In genomic region chr6:4559281-4559875, GRCh38 we compare ENCODE assay signal across 18 cellular contexts.
A peak's percentile ranks its signal among the peaks of the same experiment; 100 is the strongest.
DNase-seq lines count a peak whose midpoint lies in the region; ATAC-seq, FAIRE-seq and TF ChIP-seq lines count a peak whose summit lies in the region.
"Had no signal": no experiment of that assay in that cellular context is flagged by ENCODE, and none has a peak within 500 bp of the region (broad histone marks: within the 10 kb centered on the region; RNA-seq: fewer than 3 reads in every experiment).

No MANE protein-coding gene starts in this region.

- no peak overlapping the region for H2AFZ ChIP-seq in mesenchymal stem cell (ENCODE audit: low read depth, low read length)

- H2BK15ac ChIP-seq in mesenchymal stem cell (ENCODE audit: low read depth, poor library complexity, severe bottlenecking): no peak overlapping the region

- no peaks in the 10 kb centered on the region for H3K36me3 Mint-ChIP-seq in stimulated activated effector memory CD8-positive, alpha-beta T cell treated with anti-CD3 and anti-CD28 coated beads, Interleukin-12 subunit alpha, Interleukin-12 subunit beta, amount 100 ng/mL, for 72 hours
- H3K36me3 Mint-ChIP-seq: CD14-positive monocyte; CD4-positive, alpha-beta memory T cell had no signal

- H3K36me3 ChIP-seq in HEK293 (ENCODE audit: control insufficient read depth in 2 of 2, insufficient read depth in 1 of 2, low read length in 2 of 2) (no peaks in the 10 kb centered on the region), bronchial epithelial cell (ENCODE audit: control insufficient read depth, insufficient read depth, low read length) (no peaks in the 10 kb centered on the region), mesenchymal stem cell (ENCODE audit: control insufficient read depth in 1 of 2, insufficient read depth in 2 of 2, low read depth in 1 of 2, low read length in 2 of 2) (no peaks in the 10 kb centered on the region), MG63 (no peaks in the 10 kb centered on the region)
- H3K36me3 ChIP-seq: BLaER1, HAP-1 had no signal

- no peak overlapping the region for H3K23ac ChIP-seq in mesenchymal stem cell (ENCODE audit: low read length in 2 of 2)

- H3K4me3 Mint-ChIP-seq in stimulated activated effector memory CD8-positive, alpha-beta T cell treated with anti-CD3 and anti-CD28 coated beads, Interleukin-12 subunit alpha, Interleukin-12 subunit beta, amount 100 ng/mL, for 72 hours: no peak overlapping the region
- H3K4me3 Mint-ChIP-seq: CD4-positive, alpha-beta memory T cell had no signal

- peak; percentile 11 for ATAC-seq in stimulated activated effector memory CD8-positive, alpha-beta T cell treated with anti-CD3 and anti-CD28 coated beads, Interleukin-12 subunit alpha, Interleukin-12 subunit beta, amount 100 ng/mL, for 72 hours
- ATAC-seq: HepG2 had no signal

- H3K79me1 ChIP-seq in mesenchymal stem cell (replicated peaks; ENCODE audit: low read length, poor library complexity, severe bottlenecking): no peaks in the 10 kb centered on the region

- no peaks in the 10 kb centered on the region for H3K9me3 Mint-ChIP-seq in stimulated activated effector memory CD8-positive, alpha-beta T cell treated with anti-CD3 and anti-CD28 coated beads, Interleukin-12 subunit alpha, Interleukin-12 subunit beta, amount 100 ng/mL, for 72 hours

- H3K4me1 ChIP-seq in HEK293 (ENCODE audit: control insufficient read depth, insufficient read depth, low read length): no peaks in the 10 kb centered on the region
- no peaks in the 10 kb centered on the region for H3K4me1 ChIP-seq in mesenchymal stem cell (ENCODE audit: control insufficient read depth, insufficient read depth, low read depth, low read length)
- H3K4me1 ChIP-seq: BLaER1, HAP-1 had no signal

- peak; percentile 75 for FAIRE-seq in bronchial epithelial cell (lab: Jason Lieb, UNC)
- FAIRE-seq: GM12891, GM19239, HepG2 had no signal

- peak overlapping the region; percentile 46 for H4K91ac ChIP-seq in mesenchymal stem cell (ENCODE audit: low read length)

- H3K4me3 ChIP-seq in HEK293 (ENCODE audit: low read depth, low read length) (no peak overlapping the region), bronchial epithelial cell (ENCODE audit: low read depth, low read length) (no peak overlapping the region), mesenchymal stem cell (ENCODE audit: insufficient read depth in 1 of 2, low read depth in 1 of 2, low read length in 2 of 2) (no peak overlapping the region), MG63 (no peak overlapping the region)
- H3K4me3 ChIP-seq: BLaER1, HAP-1 had no signal

- no peak overlapping the region for H2BK12ac ChIP-seq in mesenchymal stem cell (ENCODE audit: low read length in 2 of 2)

- H2BK120ac ChIP-seq in mesenchymal stem cell (ENCODE audit: low read depth, low read length): no peak overlapping the region

- DNase-seq in bronchial epithelial cell (ENCODE audit: low read depth): no peak
- no peak for DNase-seq in mesenchymal stem cell
- DNase-seq in stimulated activated effector memory CD8-positive, alpha-beta T cell treated with anti-CD3 and anti-CD28 coated beads, Interleukin-12 subunit alpha, Interleukin-12 subunit beta, amount 100 ng/mL, for 72 hours (ENCODE audit: low spot score in 2 of 2): no peak
- DNase-seq in activated gamma-delta T cell (lab: John Stamatoyannopoulos, UW): no peak
- no peak for DNase-seq in SW 1271 (lab: John Stamatoyannopoulos, UW)
- no peak for DNase-seq in MG63
- DNase-seq in NK-92 (lab: John Stamatoyannopoulos, UW; ENCODE audit: unreplicated experiment): no peak
- DNase-seq: 8988T; CD4-positive, alpha-beta memory T cell; DMS79 treated with DMSO at 0.1 percent for 48 hours; GF-D8 had no signal

- no peak overlapping the region for H4K8ac ChIP-seq in mesenchymal stem cell (ENCODE audit: low read length)

- H3K27me3 ChIP-seq in bronchial epithelial cell (ENCODE audit: control insufficient read depth, insufficient read depth, low read length) (no peaks in the 10 kb centered on the region), mesenchymal stem cell (ENCODE audit: control insufficient read depth in 1 of 2, insufficient read depth in 1 of 2, low read length in 2 of 2) (no peaks in the 10 kb centered on the region), MG63 (no peaks in the 10 kb centered on the region)
- H3K27me3 ChIP-seq: BLaER1 had no signal

- H3K14ac ChIP-seq in mesenchymal stem cell (ENCODE audit: low read length in 2 of 2): no peak overlapping the region

- POLR2A ChIA-PET in HEK293 (lab: Yijun Ruan, JAX): no interaction called here

- 95% methylated on average over 19 of the region's 19 CpGs for WGBS in mesenchymal stem cell

- no peak overlapping the region for H3K4ac ChIP-seq in mesenchymal stem cell (ENCODE audit: low read depth in 1 of 2, low read length in 2 of 2)

- H3K27ac Mint-ChIP-seq in stimulated activated effector memory CD8-positive, alpha-beta T cell treated with anti-CD3 and anti-CD28 coated beads, Interleukin-12 subunit alpha, Interleukin-12 subunit beta, amount 100 ng/mL, for 72 hours: no peak overlapping the region
- H3K27ac Mint-ChIP-seq: CD4-positive, alpha-beta memory T cell had no signal

- H3K27ac ChIP-seq in HEK293 (ENCODE audit: extremely low read depth, low read depth, low read length) (no peak overlapping the region), mesenchymal stem cell (ENCODE audit: low read length, poor library complexity, severe bottlenecking) (no peak overlapping the region)
- H3K27ac ChIP-seq: BLaER1 had no signal

- H3K4me2 ChIP-seq in mesenchymal stem cell (ENCODE audit: low read length, poor library complexity, severe bottlenecking): no peak overlapping the region
- H3K4me2 ChIP-seq: BLaER1 had no signal

- TF ChIP-seq CTCF in HEK293 (tag by site-specific recombination; IDR thresholded peaks at IDR 0.05): no peak
- no peak for TF ChIP-seq CTCF in bronchial epithelial cell (IDR thresholded peaks at IDR 0.05; ENCODE audit: insufficient read depth, low read length, severe bottlenecking)

- H3K9me3 ChIP-seq in HEK293 (ENCODE audit: control insufficient read depth, insufficient read depth, low read depth, low read length) (no peaks in the 10 kb centered on the region), mesenchymal stem cell (ENCODE audit: control insufficient read depth, low read length) (peaks cover 5% of the 10 kb centered on the region), MG63 (no peaks in the 10 kb centered on the region)
- H3K9me3 ChIP-seq: BLaER1, HAP-1 had no signal

- H3K9ac ChIP-seq in mesenchymal stem cell (ENCODE audit: low read length): no peak overlapping the region
- H3K9ac ChIP-seq: BLaER1 had no signal

- peaks cover 4% of the 10 kb centered on the region for H3K4me1 Mint-ChIP-seq in stimulated activated effector memory CD8-positive, alpha-beta T cell treated with anti-CD3 and anti-CD28 coated beads, Interleukin-12 subunit alpha, Interleukin-12 subunit beta, amount 100 ng/mL, for 72 hours
- H3K4me1 Mint-ChIP-seq: CD4-positive, alpha-beta memory T cell had no signal

- no peak overlapping the region for H3K18ac ChIP-seq in mesenchymal stem cell (ENCODE audit: low read depth in 1 of 2, low read length in 2 of 2)

- H2BK5ac ChIP-seq in mesenchymal stem cell (ENCODE audit: low read depth, low read length, poor library complexity, severe bottlenecking): no peak overlapping the region

- CTCF ChIA-PET in HEK293 (lab: Yijun Ruan, JAX): no interaction called here

- H2AK5ac ChIP-seq in mesenchymal stem cell (ENCODE audit: low read length, severe bottlenecking): no peak overlapping the region

TF ChIP-seq in HEK293, 187 proteins besides CTCF, POLR2A, EP300 and RAD21:
- TF ChIP-seq ZNF211 (tag by site-specific recombination; IDR thresholded peaks at IDR 0.05; ENCODE audit: low read depth) (0 out of 2 replicates have a peak, but pooled peaks have one; percentile 22), MEIS1 (CRISPR knock-in tag; IDR thresholded peaks at IDR 0.05; ENCODE audit: borderline replicate concordance) (no peak)
